8 cellular contexts compared by ENCODE assay signal in the genomic region with DNA sequence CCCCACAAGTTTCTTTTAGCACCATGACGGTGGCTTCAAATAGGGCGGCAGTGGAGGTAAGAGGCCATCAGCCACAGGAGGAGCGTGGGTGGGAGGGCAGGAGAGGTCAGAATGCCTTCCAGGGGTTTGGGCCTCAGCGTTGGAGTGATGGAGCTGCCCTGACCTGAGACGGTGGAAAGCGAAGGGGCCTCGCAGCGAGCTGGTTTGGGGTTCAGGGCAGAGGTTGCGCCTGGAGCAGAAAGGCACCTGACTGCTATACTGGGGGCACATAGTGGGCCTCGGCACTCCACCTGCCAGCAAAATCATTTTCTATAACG. TPM values are rescaled to one million over a fixed set of nuclear protein-coding genes. Genes with fewer than 3 reads are reported as not detected.
DNase-seq lines count a peak whose midpoint lies in the region; TF ChIP-seq lines count a peak whose summit lies in the region.

No MANE protein-coding gene starts in this region.

- H3K79me2 ChIP-seq in DOHH2 (ENCODE audit: control insufficient read depth, low read length): peaks cover 45% of the 10 kb centered on the region
- H3K79me2 ChIP-seq in trophoblast cell (ENCODE audit: control insufficient read depth, insufficient read depth, low read length, poor library complexity): peaks cover 17% of the 10 kb centered on the region

- TF ChIP-seq CTCF in DOHH2 (IDR thresholded peaks at IDR 0.05; ENCODE audit: low read depth, low read length, poor library complexity, severe bottlenecking): no peak
- TF ChIP-seq CTCF in esophagus muscularis mucosa (IDR thresholded peaks at IDR 0.05): no peak

- peak overlapping the region; percentile 70 for H2BK120ac ChIP-seq in trophoblast cell (ENCODE audit: insufficient read depth, low read length, poor library complexity)

- H3K9ac ChIP-seq in SK-N-MC (ENCODE audit: insufficient read length) (peak overlapping the region; percentile 46), trophoblast cell (ENCODE audit: low read length) (peak overlapping the region; percentile 3)

- DNase-seq in SK-N-MC (ENCODE audit: low read depth, low spot score): no peak
- no peak for DNase-seq in esophagus muscularis mucosa (ENCODE audit: extremely low spot score)
- no peak for DNase-seq in trophoblast cell
- no peak for DNase-seq in NCI-H1436 (lab: John Stamatoyannopoulos, UW)
- no peak for DNase-seq in NCI-H526 treated with DMSO at 0.1 percent for 48 hours (lab: John Stamatoyannopoulos, UW)
- no peak for DNase-seq in SHP77 (lab: John Stamatoyannopoulos, UW)
- DNase-seq in cerebellar cortex (ENCODE audit: low spot score): no peak

- peak overlapping the region; percentile 69 for H2BK12ac ChIP-seq in trophoblast cell (ENCODE audit: low read length)

- TF ChIP-seq POLR2A in esophagus muscularis mucosa (IDR thresholded peaks at IDR 0.05; ENCODE audit: low read depth): no peak

- no peaks in the 10 kb centered on the region for H3F3A ChIP-seq in DOHH2 (ENCODE audit: control insufficient read depth, insufficient read depth)

- peaks cover 10% of the 10 kb centered on the region for H3K27me3 ChIP-seq in DOHH2 (ENCODE audit: control insufficient read depth, low read length)
- peaks cover 0 to 8% (median 0%) of the 10 kb centered on the region in 4 donors for H3K27me3 ChIP-seq in esophagus muscularis mucosa
- no peaks in the 10 kb centered on the region for H3K27me3 ChIP-seq in trophoblast cell (ENCODE audit: insufficient read depth, low read length)

- H3K4me3 ChIP-seq in DOHH2 (ENCODE audit: low read length) (peak overlapping the region; percentile 75), SK-N-MC (peak overlapping the region; percentile 87), esophagus muscularis mucosa (peak overlapping the region; percentile 75 to 95 (median 81)), trophoblast cell (ENCODE audit: low read depth, low read length) (peak overlapping the region; percentile 38)

- no peaks in the 10 kb centered on the region for H3K9me2 ChIP-seq in DOHH2 (replicated peaks; ENCODE audit: control insufficient read depth, low read length)

- TF ChIP-seq EP300 in esophagus muscularis mucosa (IDR thresholded peaks at IDR 0.05): no peak

- H4K8ac ChIP-seq in trophoblast cell (ENCODE audit: low read depth, low read length): peak overlapping the region; percentile 99

- no peaks in the 10 kb centered on the region; the same call in 1 of the 2 replicates for H3K9me3 ChIP-seq in DOHH2 (ENCODE audit: control insufficient read depth, insufficient read depth, low read length)
- no peaks in the 10 kb centered on the region for H3K9me3 ChIP-seq in SK-N-MC (ENCODE audit: low read depth, low read length)
- no peaks in the 10 kb centered on the region for H3K9me3 ChIP-seq in esophagus muscularis mucosa
- peaks cover 5% of the 10 kb centered on the region for H3K9me3 ChIP-seq in trophoblast cell (ENCODE audit: insufficient read depth, low read depth, low read length)

- peak overlapping the region; percentile 87 for H2AFZ ChIP-seq in trophoblast cell (ENCODE audit: insufficient read depth, low read length, poor library complexity)

- peak overlapping the region; percentile 43 for H2BK5ac ChIP-seq in trophoblast cell (ENCODE audit: low read depth, low read length, poor library complexity)

- H3K36me3 ChIP-seq in DOHH2 (ENCODE audit: control insufficient read depth, low read length) (no peaks in the 10 kb centered on the region), SK-N-MC (ENCODE audit: insufficient read depth, low read length) (no peaks in the 10 kb centered on the region), esophagus muscularis mucosa (no peaks in the 10 kb centered on the region), trophoblast cell (ENCODE audit: control insufficient read depth in 1 of 2, insufficient read depth in 2 of 2, low read length in 2 of 2) (peaks cover 0 to 4% of the 10 kb centered on the region in 2 experiments)

- no peak overlapping the region for H3K23ac ChIP-seq in trophoblast cell (ENCODE audit: low read length)

- H3K4me2 ChIP-seq in DOHH2 (ENCODE audit: low read length) (peak overlapping the region; percentile 69), trophoblast cell (ENCODE audit: low read length) (peak overlapping the region; percentile 90)

- H3K18ac ChIP-seq in trophoblast cell (ENCODE audit: low read length): peak overlapping the region; percentile 82

- WGBS in esophagus muscularis mucosa: 83% methylated on average over 11 of the region's 11 CpGs
- WGBS in trophoblast cell (ENCODE audit: extremely low coverage, insufficient coverage, insufficient read length): no CpG with 5 or more reads among the region's 11 CpGs

- H4K20me1 ChIP-seq in DOHH2 (ENCODE audit: control insufficient read depth, insufficient read depth, low read depth, low read length): no peaks in the 10 kb centered on the region

- peak overlapping the region; percentile 87 for H4K91ac ChIP-seq in trophoblast cell (ENCODE audit: low read depth, low read length)

- peaks cover 18% of the 10 kb centered on the region for H3K79me1 ChIP-seq in trophoblast cell (ENCODE audit: low read length)

- intact Hi-C loops in esophagus muscularis mucosa (cut with DNase I): loop anchor here (5.0 kb wide), 1 partner anchor 92 kb away; the partner anchor contains the start of gene CARS2

- H3K14ac ChIP-seq in trophoblast cell (ENCODE audit: low read length): peak overlapping the region; percentile 76

- H3K27ac ChIP-seq in DOHH2 (ENCODE audit: low read depth, low read length): no peak overlapping the region
- no peak overlapping the region for H3K27ac ChIP-seq in SK-N-MC
- H3K27ac ChIP-seq in esophagus muscularis mucosa (replicated peaks in 1 of 4): peak overlapping the region; percentile 92 to 98 (median 94)
- no peak overlapping the region for H3K27ac ChIP-seq in trophoblast cell (ENCODE audit: low read depth, low read length)

- H3K4ac ChIP-seq in trophoblast cell (ENCODE audit: low read depth, low read length): peak overlapping the region; percentile 80

- H3K4me1 ChIP-seq in DOHH2 (ENCODE audit: control insufficient read depth, low read length) (0 out of 2 replicates have a peak, but pooled peaks cover 4% of the 10 kb centered on the region), esophagus muscularis mucosa (peaks cover 25 to 44% (median 43%) of the 10 kb centered on the region in 4 donors), trophoblast cell (ENCODE audit: control insufficient read depth in 1 of 2, insufficient read depth in 2 of 2, low read length in 2 of 2) (peaks cover 16 to 20% of the 10 kb centered on the region in 2 experiments)

- peak overlapping the region; percentile 97 for H4K12ac ChIP-seq in trophoblast cell (ENCODE audit: low read depth, low read length)

- peak overlapping the region; percentile 96 for H2AK5ac ChIP-seq in trophoblast cell (ENCODE audit: low read length)

RNA-seq across cellular contexts. Expression of gene NAXD, which starts 0.4 kb away (rescaled TPM):
- total RNA-seq in esophagus muscularis mucosa: 10 to 100 TPM; 29.9 to 34.5 (median 34.0) TPM
- polyA plus RNA-seq in trophoblast cell (2013): 20.5 TPM in 2 replicates

RNA-seq across cellular contexts. Expression of gene RAB20, which starts 53.4 kb away (rescaled TPM):
- total RNA-seq in esophagus muscularis mucosa: 10 to 100 TPM; 10.9 to 40.6 (median 15.4) TPM
- polyA plus RNA-seq in trophoblast cell (2013): 29.9 and 30.6 TPM in 2 replicates

Comparison
In these comparisons a context has a peak if more than half of its experiments do, and no peak if none do; other contexts are left out.
1. H3K27ac ChIP-seq: peak in esophagus muscularis mucosa (4 of 4); none in DOHH2 (single experiment), SK-N-MC (single experiment) and trophoblast cell (single experiment).
2. Peak in every context shown above with its lines, with median percentiles within 50 percentile points of each other: H3K4me3 ChIP-seq.